9 cellular contexts compared by ENCODE assay signal in genomic region chr12:10130042-10130441, GRCh38. TPM values are rescaled to one million over a fixed set of nuclear protein-coding genes. Genes with fewer than 3 reads are reported as not detected.
DNase-seq lines count a peak whose midpoint lies in the region; ATAC-seq and TF ChIP-seq lines count a peak whose summit lies in the region.
"Had no signal": no experiment of that assay in that cellular context is flagged by ENCODE, and none has a peak within 500 bp of the region (broad histone marks: within the 10 kb centered on the region; RNA-seq: fewer than 3 reads in every experiment).

Gene CLEC7A (minus strand): TSS chr12:10130199. CDS start chr12:10130082, 117 bp downstream.

- H3K79me2 ChIP-seq in smooth muscle cell (ENCODE audit: low read depth) = no peaks in the 10 kb centered on the region

- no peaks in the 10 kb centered on the region for H3K36me3 ChIP-seq in smooth muscle cell (ENCODE audit: low read depth)

- 38 to 61% (median 41%) methylated on average over 1 of the region's 1 CpG for WGBS in adipose tissue, 3 donors
- WGBS in smooth muscle cell (ENCODE audit: low lambda C conversion rate) = 30% methylated on average over 1 of the region's 1 CpG

- H3K9me3 ChIP-seq in smooth muscle cell (replicated peaks; ENCODE audit: low read depth) = no peaks in the 10 kb centered on the region
- H3K9me3 ChIP-seq: heart right ventricle had no signal

- H3K4me2 ChIP-seq in smooth muscle cell = no peak within 1 kb of the TSS

- ATAC-seq in activated CD4-positive, CD25-positive, alpha-beta regulatory T cell treated with anti-CD3 and anti-CD28 coated beads, Interleukin-2, amount 50 U/mL, for 24 hours = peak; percentile 81 to 87
- peak; percentile 61 for ATAC-seq in HG03139 (IDR thresholded peaks at IDR 0.05; ENCODE audit: unreplicated experiment)

- peaks cover 22% of the 10 kb centered on the region for H3K27me3 ChIP-seq in smooth muscle cell (ENCODE audit: low read depth)
- H3K27me3 ChIP-seq: heart right ventricle had no signal

- no peaks in the 10 kb centered on the region for H4K20me1 ChIP-seq in smooth muscle cell (ENCODE audit: low read depth)

- H3K4me3 ChIP-seq in smooth muscle cell = no peak within 1 kb of the TSS

- TF ChIP-seq CTCF in smooth muscle cell (IDR thresholded peaks at IDR 0.05; ENCODE audit: borderline replicate concordance, insufficient read depth, poor library complexity, severe bottlenecking) = no peak

- no peak for DNase-seq in activated CD4-positive, CD25-positive, alpha-beta regulatory T cell treated with anti-CD3 and anti-CD28 coated beads, Interleukin-2, amount 50 U/mL, for 72 hours
- DNase-seq in smooth muscle cell (lab: John Stamatoyannopoulos, UW; ENCODE audit: unreplicated experiment) = no peak
- no peak for DNase-seq in NCI-H2196 treated with DMSO at 0.1 percent for 48 hours (lab: John Stamatoyannopoulos, UW; ENCODE audit: unreplicated experiment)
- DNase-seq in stimulated activated CD4-positive, alpha-beta T cell treated with anti-CD3 and anti-CD28 coated beads, Interleukin-1b, Interleukin-23, amount 100 ng/mL, for 48 hours = no peak
- no peak for DNase-seq in UCSD-AML1 (lab: John Stamatoyannopoulos, UW; ENCODE audit: unreplicated experiment)
- DNase-seq: heart right ventricle had no signal

- H3K4me1 ChIP-seq in smooth muscle cell (ENCODE audit: low read depth) = no peaks in the 10 kb centered on the region

- H3F3A ChIP-seq in smooth muscle cell (ENCODE audit: low read depth) = peaks cover 7% of the 10 kb centered on the region

- H2AFZ ChIP-seq in smooth muscle cell (ENCODE audit: low read depth) = peak within 1 kb of the TSS; percentile 70

- no peak within 1 kb of the TSS for H3K27ac ChIP-seq in adipose tissue (ENCODE audit: low read depth, low read length)
- no peak within 1 kb of the TSS for H3K27ac ChIP-seq in smooth muscle cell (ENCODE audit: low read depth)

- H3K9ac ChIP-seq in smooth muscle cell (ENCODE audit: low read depth) = no peak within 1 kb of the TSS

RNA-seq across cellular contexts. Expression of gene CLEC7A, which starts in this region (rescaled TPM):
- 10 to 100 TPM in 2 of 3 donors, 1 to 10 TPM in 1; 1.7 to 12.8 (median 10.2) TPM for polyA plus RNA-seq in adipose tissue
- 0.27 TPM in 1 of 2 replicates, not detected in the other for total RNA-seq in smooth muscle cell
- 0.41 TPM in 1 of 2 replicates, not detected in the other for polyA plus RNA-seq in smooth muscle cell
